ENCODE assay signal across 9 cellular contexts in the genomic region with DNA sequence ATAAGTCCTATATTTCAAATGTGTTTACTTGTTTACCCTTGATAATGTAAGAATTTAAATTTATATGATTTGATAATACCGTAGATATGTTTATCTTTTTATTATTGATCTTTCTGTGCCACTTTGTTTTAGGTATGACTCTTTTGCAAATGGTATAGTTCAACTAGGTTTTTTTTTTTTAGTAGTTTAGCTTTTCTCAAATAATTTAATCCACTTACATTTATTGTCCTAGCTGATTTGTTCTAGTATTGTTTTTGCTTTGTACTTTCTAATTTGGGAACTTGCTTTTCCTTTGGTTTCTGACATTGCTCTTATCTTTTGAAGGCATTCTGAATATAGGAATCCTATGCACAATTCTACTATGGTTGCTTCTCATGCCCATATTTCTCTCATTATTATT.
"Had no signal": no experiment of that assay in that cellular context is flagged by ENCODE, and none has a peak within 500 bp of the region (broad histone marks: within the 10 kb centered on the region; RNA-seq: fewer than 3 reads in every experiment).

No MANE protein-coding gene starts in this region.

- H3K4me3 Mint-ChIP-seq: HFFc6, IgD-negative memory B cell had no signal

- H2AFZ ChIP-seq: GM23248 had no signal

- ATAC-seq: HCT116 had no signal

- H3K36me3 Mint-ChIP-seq: IgD-negative memory B cell had no signal

- H3K4me1 Mint-ChIP-seq: IgD-negative memory B cell had no signal

- FAIRE-seq: HTR-8/SVneo had no signal

- H3K27ac ChIP-seq: GM23248 had no signal

- H3K27ac Mint-ChIP-seq: HFFc6, IgD-negative memory B cell had no signal

- DNase-seq: GM23248, GOT3, H7, HFFc6, KG1 had no signal

- H3K9me3 Mint-ChIP-seq: HFFc6, IgD-negative memory B cell had no signal

- H3K36me3 ChIP-seq: HAP-1 had no signal

- H3K9ac ChIP-seq: GM23248 had no signal

- H3K9me3 ChIP-seq: HAP-1 had no signal

- H3K4me3 ChIP-seq: GM23248, HAP-1 had no signal
